Comparison of ENCODE assay signal across 2 cellular contexts in the genomic region with DNA sequence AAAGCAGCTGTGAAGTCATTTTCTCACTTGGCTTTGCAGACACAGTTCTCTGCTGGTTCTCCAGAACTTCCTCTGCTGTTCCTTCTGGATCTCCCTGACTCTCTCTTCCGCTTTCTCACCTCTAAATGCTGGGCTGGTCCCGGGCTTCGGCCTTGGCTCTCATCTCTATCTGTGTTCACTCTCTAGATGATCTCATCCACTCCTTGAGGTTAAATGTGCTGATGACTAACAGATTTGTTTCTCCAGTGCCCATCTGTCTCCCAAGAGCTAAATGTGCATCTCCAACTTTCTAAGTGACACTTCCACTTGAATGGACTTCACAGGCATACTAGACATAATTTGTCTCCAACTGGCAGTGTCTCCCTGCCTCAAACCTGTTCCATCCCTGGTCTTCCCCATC.
TF ChIP-seq lines count a peak whose summit lies in the region.

No MANE protein-coding gene starts in this region.

TF ChIP-seq in K562, 482 proteins besides CTCF, POLR2A, EP300 and RAD21:
- TF ChIP-seq, protein P1, sequence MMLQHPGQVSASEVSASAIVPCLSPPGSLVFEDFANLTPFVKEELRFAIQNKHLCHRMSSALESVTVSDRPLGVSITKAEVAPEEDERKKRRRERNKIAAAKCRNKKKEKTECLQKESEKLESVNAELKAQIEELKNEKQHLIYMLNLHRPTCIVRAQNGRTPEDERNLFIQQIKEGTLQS (IDR thresholded peaks at IDR 0.05) = peak; percentile 69
- TF ChIP-seq, protein P1 (CRISPR knock-in tag; conservative IDR thresholded peaks at IDR 0.05) = no peak
- peak; percentile 57; the same call in 1 of the 2 replicates for TF ChIP-seq JUN (IDR thresholded peaks at IDR 0.05; ENCODE audit: borderline replicate concordance, low read depth, low read length)
- TF ChIP-seq JUN (CRISPR knock-in tag; IDR thresholded peaks at IDR 0.05; ENCODE audit: borderline replicate concordance) = no peak
- TF ChIP-seq RFX7 (CRISPR knock-in tag; IDR thresholded peaks at IDR 0.05) = no peak

TF ChIP-seq in HepG2, 621 proteins besides CTCF, POLR2A, EP300 and RAD21:
- TF ChIP-seq TOE1 (CRISPR knock-in tag; IDR thresholded peaks at IDR 0.05) = no peak
- TF ChIP-seq MTA1 (CRISPR knock-in tag; IDR thresholded peaks at IDR 0.05; ENCODE audit: borderline replicate concordance) = no peak
- TF ChIP-seq BRCA1 (CRISPR knock-in tag; IDR thresholded peaks at IDR 0.05) = no peak
- TF ChIP-seq TMF1 (CRISPR knock-in tag; IDR thresholded peaks at IDR 0.05; ENCODE audit: low read depth) = no peak
- no peak for TF ChIP-seq ZNF572 (CRISPR knock-in tag; IDR thresholded peaks at IDR 0.05)
- no peak for TF ChIP-seq GLI4 (CRISPR knock-in tag; IDR thresholded peaks at IDR 0.05; ENCODE audit: borderline replicate concordance)
- TF ChIP-seq ZNF878 (CRISPR knock-in tag; IDR thresholded peaks at IDR 0.05) = no peak
- TF ChIP-seq MIXL1 (CRISPR knock-in tag; IDR thresholded peaks at IDR 0.05) = no peak
- no peak for TF ChIP-seq SSRP1 (CRISPR knock-in tag; IDR thresholded peaks at IDR 0.05)
